ENCODE assay signal across 8 cellular contexts in genomic region chr16:30473231-30474061, GRCh38. TPM values are rescaled to one million over a fixed set of nuclear protein-coding genes. Genes with fewer than 3 reads are reported as not detected.
DNase-seq lines count a peak whose midpoint lies in the region; ATAC-seq and TF ChIP-seq lines count a peak whose summit lies in the region.

No MANE protein-coding gene starts in this region.

- H3K27ac Mint-ChIP-seq in effector memory CD8-positive, alpha-beta T cell = peak overlapping the region; percentile 95 to 96
- no peak overlapping the region for H3K27ac Mint-ChIP-seq in HFFc6

- peaks cover 2 to 7% of the 10 kb centered on the region in 2 donors for H3K9me3 Mint-ChIP-seq in effector memory CD8-positive, alpha-beta T cell
- no peaks in the 10 kb centered on the region for H3K9me3 Mint-ChIP-seq in HFFc6

- peaks cover 67% of the 10 kb centered on the region for H3K36me3 Mint-ChIP-seq in effector memory CD8-positive, alpha-beta T cell (ENCODE audit: insufficient read depth)
- no peaks in the 10 kb centered on the region for H3K36me3 Mint-ChIP-seq in HFFc6 (ENCODE audit: low read depth)

- peaks cover 47 to 67% of the 10 kb centered on the region in 2 donors for H3K4me1 Mint-ChIP-seq in effector memory CD8-positive, alpha-beta T cell (ENCODE audit: low read depth in 2 of 2)
- no peaks in the 10 kb centered on the region for H3K4me1 Mint-ChIP-seq in HFFc6 (ENCODE audit: low read depth)

- peak overlapping the region; percentile 99 for H3K4me3 Mint-ChIP-seq in effector memory CD8-positive, alpha-beta T cell
- no peak overlapping the region for H3K4me3 Mint-ChIP-seq in HFFc6

- peak; percentile 22 for DNase-seq in activated CD4-positive, alpha-beta T cell treated with anti-CD3 and anti-CD28 coated beads for 1 hour
- DNase-seq in effector memory CD8-positive, alpha-beta T cell = peak; percentile 38 to 53 (median 48)
- DNase-seq in stimulated activated CD8-positive, alpha-beta memory T cell treated with anti-CD3 and anti-CD28 coated beads, Interleukin-15, amount 100 ng/mL, for 24 hours (ENCODE audit: low read depth) = peak; percentile 46
- DNase-seq in HFFc6 (no peak), NCI-H345 (lab: John Stamatoyannopoulos, UW) (no peak), cerebellar cortex (ENCODE audit: low spot score) (no peak)

- peak; percentile 32 for ATAC-seq in GM21529 (IDR thresholded peaks at IDR 0.05; ENCODE audit: unreplicated experiment)
- ATAC-seq in effector memory CD8-positive, alpha-beta T cell (replicated peaks) = peak; percentile 47
- no peak for ATAC-seq in HG03378 (IDR thresholded peaks at IDR 0.05; ENCODE audit: unreplicated experiment)

- no peak for TF ChIP-seq CTCF in HFFc6 (IDR thresholded peaks at IDR 0.05)

- H3K27me3 Mint-ChIP-seq in effector memory CD8-positive, alpha-beta T cell = no peaks in the 10 kb centered on the region
- H3K27me3 Mint-ChIP-seq in HFFc6 (ENCODE audit: insufficient read depth) = peaks cover 29% of the 10 kb centered on the region

RNA-seq across cellular contexts. Expression of gene ITGAL, which starts 0.9 kb away (rescaled TPM):
- total RNA-seq in HFFc6 (2021; fragmentation: NEBNext Ultra II Directional; extraction: Animal tissue kit (Norgen Biotek cat#: 25700)) = not detected

RNA-seq across cellular contexts. Expression of gene SEPHS2, which starts 27.8 kb away (rescaled TPM):
- total RNA-seq in HFFc6 (2021; fragmentation: NEBNext Ultra II Directional; extraction: Animal tissue kit (Norgen Biotek cat#: 25700)) = 10 to 100 TPM; 29.7 to 36.7 (median 31.1) TPM

RNA-seq across cellular contexts. Expression of gene DCTPP1, which starts 43.6 kb away (rescaled TPM):
- total RNA-seq in HFFc6 (2021; fragmentation: NEBNext Ultra II Directional; extraction: Animal tissue kit (Norgen Biotek cat#: 25700)) = 10 to 100 TPM; 24.9 to 37.9 (median 28.5) TPM

RNA-seq across cellular contexts. Expression of gene ZNF768, which starts 52.9 kb away (rescaled TPM):
- total RNA-seq in HFFc6 (2021; fragmentation: NEBNext Ultra II Directional; extraction: Animal tissue kit (Norgen Biotek cat#: 25700)) = 10 to 100 TPM; 19.8 to 22.8 (median 20.8) TPM

Comparison
In these comparisons a context has a peak if more than half of its experiments do, and no peak if none do; other contexts are left out.
1. DNase-seq: peak in activated CD4-positive, alpha-beta T cell treated with anti-CD3 and anti-CD28 coated beads for 1 hour (single experiment), effector memory CD8-positive, alpha-beta T cell (3 of 3) and stimulated activated CD8-positive, alpha-beta memory T cell treated with anti-CD3 and anti-CD28 coated beads, Interleukin-15, amount 100 ng/mL, for 24 hours (single experiment); none in HFFc6 (single experiment), NCI-H345 (single experiment) and cerebellar cortex (single experiment).